Comparison of ENCODE assay signal across 8 cellular contexts in genomic region chr11:125625594-125626380, GRCh38. TPM values are rescaled to one million over a fixed set of nuclear protein-coding genes. Genes with fewer than 3 reads are reported as not detected.
A peak's percentile ranks its signal among the peaks of the same experiment; 100 is the strongest.
DNase-seq lines count a peak whose midpoint lies in the region; ATAC-seq, FAIRE-seq and TF ChIP-seq lines count a peak whose summit lies in the region.

No MANE protein-coding gene starts in this region.

- H3K4me3 Mint-ChIP-seq in mesothelial cell of epicardium: peak overlapping the region; percentile 86

- H3K4me1 Mint-ChIP-seq in mesothelial cell of epicardium: peaks cover 21% of the 10 kb centered on the region

- ATAC-seq in GM21360 (IDR thresholded peaks at IDR 0.05; ENCODE audit: unreplicated experiment): peak; percentile 82

- H3K27me3 Mint-ChIP-seq in mesothelial cell of epicardium (ENCODE audit: low read depth): no peaks in the 10 kb centered on the region

- H3K27ac Mint-ChIP-seq in mesothelial cell of epicardium: peak overlapping the region; percentile 93

- H3K9me3 Mint-ChIP-seq in mesothelial cell of epicardium: no peaks in the 10 kb centered on the region

- no peak for TF ChIP-seq CTCF in mesothelial cell of epicardium (IDR thresholded peaks at IDR 0.05; ENCODE audit: unreplicated experiment)

- peak; percentile 94 for DNase-seq in COR-L47 (lab: John Stamatoyannopoulos, UW)
- peak; percentile 96 for DNase-seq in HT-29 (ENCODE audit: low spot score)
- peak; percentile 84 for DNase-seq in NOMO-1 treated with DMSO at 0.1 percent for 48 hours (lab: John Stamatoyannopoulos, UW; ENCODE audit: unreplicated experiment)
- DNase-seq in activated CD8-positive, alpha-beta memory T cell treated with anti-CD3 and anti-CD28 coated beads, Interleukin-2, amount 50 U/mL, for 24 hours (ENCODE audit: extremely low read depth): peak; percentile 78
- peak; percentile 77 to 89 for DNase-seq in mesothelial cell of epicardium (ENCODE audit: low spot score in 2 of 2, unreplicated experiment in 2 of 2)
- DNase-seq in stimulated activated CD8-positive, alpha-beta memory T cell treated with anti-CD3 and anti-CD28 coated beads, Interleukin-15, amount 100 ng/mL, for 4 hours (ENCODE audit: low read depth in 2 of 2): peak; percentile 64 to 68

- peak; percentile 37 for FAIRE-seq in endometrium (lab: Jason Lieb, UNC)

- peaks cover 7% of the 10 kb centered on the region for H3K36me3 Mint-ChIP-seq in mesothelial cell of epicardium

RNA-seq across cellular contexts. Expression of gene CHEK1, which starts 0.8 kb away (rescaled TPM):
- 42.1 and 45.2 TPM in 2 replicates for total RNA-seq in HT-29 (2014; rRNA removed; shearing (Covaris generic))
- total RNA-seq in mesothelial cell of epicardium: 23.3 to 25.9 TPM (median 24.7 TPM) in 3 replicates

RNA-seq across cellular contexts. Expression of gene STT3A, which starts 33.1 kb away (rescaled TPM):
- total RNA-seq in HT-29 (2014; rRNA removed; shearing (Covaris generic)): 175 and 176 TPM in 2 replicates
- total RNA-seq in mesothelial cell of epicardium: 146 to 167 TPM (median 162 TPM) in 3 replicates

RNA-seq across cellular contexts. Expression of gene ACRV1, which starts 54.9 kb away (rescaled TPM):
- not detected in 2 replicates for total RNA-seq in HT-29 (2014; rRNA removed; shearing (Covaris generic))
- total RNA-seq in mesothelial cell of epicardium: 0.25 TPM in 1 of 3 replicates, not detected in the others

RNA-seq across cellular contexts. Expression of gene EI24, which starts 56.5 kb away (rescaled TPM):
- total RNA-seq in HT-29 (2014; rRNA removed; shearing (Covaris generic)): 122 and 125 TPM in 2 replicates
- total RNA-seq in mesothelial cell of epicardium: 67.2 to 69.3 TPM (median 67.8 TPM) in 3 replicates

Comparison
In these comparisons a context has a peak if more than half of its experiments do, and no peak if none do; other contexts are left out.
1. Peak in every context shown above with its lines: DNase-seq and ATAC-seq.